Comparison of ENCODE assay signal across 8 cellular contexts in genomic region chr9:6354072-6354686, GRCh38. TPM values are rescaled to one million over a fixed set of nuclear protein-coding genes. Genes with fewer than 3 reads are reported as not detected.
DNase-seq lines count a peak whose midpoint lies in the region; ATAC-seq, FAIRE-seq and TF ChIP-seq lines count a peak whose summit lies in the region.

No MANE protein-coding gene starts in this region.

- no peak overlapping the region for H2AFZ ChIP-seq in Karpas-422 (ENCODE audit: low read length)

- no peaks in the 10 kb centered on the region for H3K79me2 ChIP-seq in Karpas-422 (ENCODE audit: low read length)

- H3K4me2 ChIP-seq in Karpas-422 (ENCODE audit: low read depth, low read length, poor library complexity, severe bottlenecking): no peak overlapping the region

- H3K9ac ChIP-seq in Karpas-422 (ENCODE audit: low read length) (no peak overlapping the region), kidney (ENCODE audit: low read length in 2 of 2) (no peak overlapping the region)

- H3K27ac ChIP-seq in Karpas-422 (ENCODE audit: low read length): no peak overlapping the region
- H3K27ac ChIP-seq in breast epithelium: no peak overlapping the region
- no peak overlapping the region for H3K27ac ChIP-seq in kidney (ENCODE audit: low read depth in 2 of 2, low read length in 2 of 2)

- no peak for TF ChIP-seq POLR2A in breast epithelium (IDR thresholded peaks at IDR 0.05)

- no peak for FAIRE-seq in kidney (lab: Jason Lieb, UNC)

- no peaks in the 10 kb centered on the region for H3K9me2 ChIP-seq in Karpas-422 (replicated peaks; ENCODE audit: insufficient read depth, low read length)

- H3K4me1 ChIP-seq in Karpas-422 (ENCODE audit: low read length): no peaks in the 10 kb centered on the region
- no peaks in the 10 kb centered on the region for H3K4me1 ChIP-seq in breast epithelium
- H3K4me1 ChIP-seq in kidney (ENCODE audit: control insufficient read depth in 1 of 2, insufficient read depth in 1 of 2, low read depth in 1 of 2, low read length in 2 of 2): peaks cover 0 to 6% of the 10 kb centered on the region in 2 donors

- no peaks in the 10 kb centered on the region for H3K9me3 ChIP-seq in Karpas-422 (ENCODE audit: low read length)
- no peaks in the 10 kb centered on the region for H3K9me3 ChIP-seq in breast epithelium
- H3K9me3 ChIP-seq in kidney (ENCODE audit: control insufficient read depth in 1 of 2, low read length in 2 of 2): no peaks in the 10 kb centered on the region

- H3K27me3 ChIP-seq in Karpas-422 (ENCODE audit: low read length) (no peaks in the 10 kb centered on the region), breast epithelium (no peaks in the 10 kb centered on the region)

- peak; percentile 11 for DNase-seq in activated naive CD4-positive, alpha-beta T cell treated with Interleukin-2 at 50 U/mL for 16 hours
- no peak for DNase-seq in activated naive CD4-positive, alpha-beta T cell (lab: John Stamatoyannopoulos, UW)
- DNase-seq in Karpas-422: peak; percentile 84
- DNase-seq in RKO (ENCODE audit: low spot score): peak; percentile 78
- DNase-seq in breast epithelium (ENCODE audit: low spot score in 2 of 2): no peak
- no peak for DNase-seq in kidney
- peak; percentile 0 for DNase-seq in stimulated activated naive CD4-positive, alpha-beta T cell treated with Interleukin-2 at 50 U/mL for 16 hours (lab: John Stamatoyannopoulos, UW)

- H4K20me1 ChIP-seq in Karpas-422 (ENCODE audit: insufficient read depth, low read depth, low read length): no peaks in the 10 kb centered on the region

- TF ChIP-seq CTCF in breast epithelium (IDR thresholded peaks at IDR 0.05) (peak in 2 of 3 donors; percentile 69 to 70), kidney (IDR thresholded peaks at IDR 0.05; ENCODE audit: borderline replicate concordance, extremely low read depth, insufficient read depth) (peak; percentile 59)

- intact Hi-C loops in breast epithelium (cut with DNase I; ENCODE audit: low total_unique reads) (no loop called here), kidney (cut with DNase I) (no loop called here)

- no peaks in the 10 kb centered on the region for H3K36me3 ChIP-seq in Karpas-422 (ENCODE audit: insufficient read depth, low read length)
- H3K36me3 ChIP-seq in breast epithelium: no peaks in the 10 kb centered on the region
- H3K36me3 ChIP-seq in kidney (ENCODE audit: control insufficient read depth in 1 of 2, insufficient read depth in 2 of 2, low read length in 2 of 2): no peaks in the 10 kb centered on the region

- H3K4me3 ChIP-seq in Karpas-422 (ENCODE audit: low read length) (no peak overlapping the region), breast epithelium (no peak overlapping the region), kidney (ENCODE audit: low read length in 2 of 2) (no peak overlapping the region)

- ATAC-seq in GM21737 (IDR thresholded peaks at IDR 0.05; ENCODE audit: unreplicated experiment): peak; percentile 57

RNA-seq across cellular contexts. Expression of gene TPD52L3, which starts 26.0 kb away (rescaled TPM):
- not detected in 2 replicates for total RNA-seq in Karpas-422 (2014; rRNA removed; shearing (Covaris generic); ENCODE audit: low replicate concordance)
- not detected for total RNA-seq in breast epithelium
- not detected for total RNA-seq in kidney
- polyA plus RNA-seq in kidney (ENCODE audit: insufficient read depth, low read depth, low replicate concordance): not detected

RNA-seq across cellular contexts. Expression of gene UHRF2, which starts 58.8 kb away (rescaled TPM):
- 45.4 and 85.5 TPM in 2 replicates for total RNA-seq in Karpas-422 (2014; rRNA removed; shearing (Covaris generic); ENCODE audit: low replicate concordance)
- 10 to 100 TPM; 61.0 to 95.6 (median 62.6) TPM for total RNA-seq in breast epithelium
- total RNA-seq in kidney: 45.1 TPM
- polyA plus RNA-seq in kidney (ENCODE audit: insufficient read depth, low read depth, low replicate concordance): 14.2 TPM

Comparison
In these comparisons a context has a peak if more than half of its experiments do, and no peak if none do; other contexts are left out.
1. DNase-seq: peak in activated naive CD4-positive, alpha-beta T cell treated with Interleukin-2 at 50 U/mL for 16 hours (single experiment), Karpas-422 (single experiment), RKO (single experiment) and stimulated activated naive CD4-positive, alpha-beta T cell treated with Interleukin-2 at 50 U/mL for 16 hours (single experiment); none in activated naive CD4-positive, alpha-beta T cell (0 of 4), breast epithelium (0 of 2) and kidney (single experiment).